In the genomic region with DNA sequence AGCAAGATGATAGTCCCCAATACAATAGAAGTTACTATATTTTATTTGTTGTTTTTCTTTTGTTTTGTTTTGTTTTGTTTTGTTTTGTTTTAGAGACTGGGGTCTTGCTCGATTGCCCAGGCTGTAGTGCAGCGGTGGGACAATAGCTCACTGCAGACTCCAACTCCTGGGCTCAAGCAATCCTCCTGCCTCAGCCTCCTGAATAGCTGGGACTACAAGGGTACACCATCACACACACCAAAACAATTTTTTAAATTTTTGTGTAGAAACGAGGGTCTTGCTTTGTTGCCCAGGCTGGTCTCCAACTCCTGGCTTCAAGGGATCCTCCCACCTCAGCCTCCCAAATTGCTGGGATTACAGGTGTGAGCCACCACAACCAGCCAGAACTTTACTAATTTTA, we compare ENCODE assay signal across 2 cellular contexts.
TF ChIP-seq lines count a peak whose summit lies in the region.

No MANE protein-coding gene starts in this region.

TF ChIP-seq in WTC11, 78 proteins besides CTCF, POLR2A, EP300 and RAD21:
- peak; percentile 65; the same call in 1 of the 2 replicates for TF ChIP-seq ZNF121 (CRISPR knock-in tag; IDR thresholded peaks at IDR 0.05)
TF ChIP-seq in WTC11: peak in this region for 1; not testable (repeated sequence) for 77.

TF ChIP-seq in HepG2, 621 proteins besides CTCF, POLR2A, EP300 and RAD21:
- TF ChIP-seq ZNF121 (CRISPR knock-in tag; IDR thresholded peaks at IDR 0.05): peak; percentile 95
- TF ChIP-seq ZNF337 (CRISPR knock-in tag; IDR thresholded peaks at IDR 0.05; ENCODE audit: borderline replicate concordance, low read depth): 0 out of 2 replicates have a peak, but pooled peaks have one; percentile 19
- TF ChIP-seq, protein P1, sequence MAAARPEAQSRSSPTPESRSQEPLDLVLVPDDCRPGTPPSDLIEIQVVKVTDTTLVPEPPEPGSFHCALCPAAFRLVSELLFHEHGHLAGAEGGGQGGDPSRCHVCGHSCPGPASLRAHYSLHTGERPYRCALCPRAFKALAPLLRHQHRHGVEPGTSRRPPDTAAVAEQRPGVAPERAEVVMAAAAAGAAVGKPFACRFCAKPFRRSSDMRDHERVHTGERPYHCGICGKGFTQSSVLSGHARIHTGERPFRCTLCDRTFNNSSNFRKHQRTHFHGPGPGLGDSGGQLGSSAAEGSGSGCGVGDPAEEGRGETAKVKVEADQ (CRISPR knock-in tag; IDR thresholded peaks at IDR 0.05; ENCODE audit: borderline replicate concordance): 0 out of 2 replicates have a peak, but pooled peaks have one; percentile 61
- TF ChIP-seq, protein P2, sequence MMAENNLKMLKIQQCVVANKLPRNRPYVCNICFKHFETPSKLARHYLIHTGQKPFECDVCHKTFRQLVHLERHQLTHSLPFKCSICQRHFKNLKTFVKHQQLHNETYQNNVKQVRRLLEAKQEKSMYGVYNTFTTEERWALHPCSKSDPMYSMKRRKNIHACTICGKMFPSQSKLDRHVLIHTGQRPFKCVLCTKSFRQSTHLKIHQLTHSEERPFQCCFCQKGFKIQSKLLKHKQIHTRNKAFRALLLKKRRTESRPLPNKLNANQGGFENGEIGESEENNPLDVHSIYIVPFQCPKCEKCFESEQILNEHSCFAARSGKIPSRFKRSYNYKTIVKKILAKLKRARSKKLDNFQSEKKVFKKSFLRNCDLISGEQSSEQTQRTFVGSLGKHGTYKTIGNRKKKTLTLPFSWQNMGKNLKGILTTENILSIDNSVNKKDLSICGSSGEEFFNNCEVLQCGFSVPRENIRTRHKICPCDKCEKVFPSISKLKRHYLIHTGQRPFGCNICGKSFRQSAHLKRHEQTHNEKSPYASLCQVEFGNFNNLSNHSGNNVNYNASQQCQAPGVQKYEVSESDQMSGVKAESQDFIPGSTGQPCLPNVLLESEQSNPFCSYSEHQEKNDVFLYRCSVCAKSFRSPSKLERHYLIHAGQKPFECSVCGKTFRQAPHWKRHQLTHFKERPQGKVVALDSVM (CRISPR knock-in tag; IDR thresholded peaks at IDR 0.05): peak; percentile 91
- 0 out of 2 replicates have a peak, but pooled peaks have one; percentile 14 for TF ChIP-seq ZNF510 (CRISPR knock-in tag; IDR thresholded peaks at IDR 0.05; ENCODE audit: low read depth)
- TF ChIP-seq ZNF274 (CRISPR knock-in tag; IDR thresholded peaks at IDR 0.05): 0 out of 2 replicates have a peak, but pooled peaks have one; percentile 32
- TF ChIP-seq ZNF883 (CRISPR knock-in tag; IDR thresholded peaks at IDR 0.05; ENCODE audit: not compliant biosample characterization): peak; percentile 15
- TF ChIP-seq ZNF460 (CRISPR knock-in tag; IDR thresholded peaks at IDR 0.05; ENCODE audit: borderline replicate concordance): peak; percentile 79
- 0 out of 2 replicates have a peak, but pooled peaks have one; percentile 39 for TF ChIP-seq ZNF572 (CRISPR knock-in tag; IDR thresholded peaks at IDR 0.05)
